10 cellular contexts compared by ENCODE assay signal in the genomic region with DNA sequence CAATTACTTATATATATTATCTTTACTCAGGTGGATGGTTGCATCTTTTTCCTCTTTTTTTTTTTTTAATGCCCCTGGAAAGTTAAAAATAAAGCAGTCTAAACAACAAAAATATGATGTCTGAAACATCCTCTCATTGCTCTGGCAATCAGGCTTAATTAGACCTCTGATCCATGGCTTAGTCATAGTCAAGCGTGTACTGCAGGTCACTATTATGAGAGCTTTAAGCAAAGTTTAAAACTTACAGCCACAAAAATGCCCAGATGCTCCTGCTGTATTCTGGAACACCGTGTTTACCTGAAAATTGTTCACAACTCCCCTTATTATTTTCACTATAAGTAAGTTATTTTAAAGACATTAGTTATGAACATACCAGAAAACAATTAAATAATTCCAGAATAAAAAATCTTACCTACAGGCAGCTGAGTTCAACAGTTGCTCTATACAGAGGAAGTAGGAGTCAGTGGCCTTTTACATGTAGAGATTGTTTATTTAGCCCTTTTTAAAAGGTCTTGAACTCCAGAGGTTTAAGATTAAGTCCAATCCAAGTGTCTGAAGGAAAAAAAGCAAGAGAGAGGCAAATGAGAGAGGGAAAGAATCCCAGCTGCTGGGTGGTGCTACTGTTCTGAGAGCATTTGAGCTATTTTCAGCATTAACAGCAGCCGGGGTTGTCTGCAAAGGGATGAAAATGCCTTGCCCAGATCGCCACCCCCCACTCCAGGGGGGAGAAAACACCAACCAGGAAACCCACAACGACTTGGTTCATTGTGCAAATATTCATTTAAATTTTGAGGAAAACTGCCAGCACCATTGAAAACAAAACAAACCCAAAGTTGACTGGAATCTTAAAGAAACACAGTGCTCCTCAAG. TPM values are rescaled to one million over a fixed set of nuclear protein-coding genes. Genes with fewer than 3 reads are reported as not detected.
DNase-seq lines count a peak whose midpoint lies in the region; ATAC-seq lines count a peak whose summit lies in the region.
"Had no signal": no experiment of that assay in that cellular context is flagged by ENCODE, and none has a peak within 500 bp of the region (broad histone marks: within the 10 kb centered on the region; RNA-seq: fewer than 3 reads in every experiment).

No MANE protein-coding gene starts in this region.

- H3K27ac ChIP-seq in subcutaneous abdominal adipose tissue (ENCODE audit: low read depth, low read length), result peak overlapping the region; percentile 38

- H3K4me1 ChIP-seq in subcutaneous abdominal adipose tissue (ENCODE audit: control insufficient read depth in 5 of 5, insufficient read depth in 5 of 5, low read length in 5 of 5), result peaks cover 0 to 16% (median 0%) of the 10 kb centered on the region in 5 donors

- no peak overlapping the region for H3K4me3 Mint-ChIP-seq in natural killer cell treated with Interleukin-12 subunit alpha and Interleukin-12 subunit beta and Interleukin-15 and Interleukin-18, amount 100 ng/mL, for 72 hours
- H3K4me3 Mint-ChIP-seq: activated naive CD8-positive, alpha-beta T cell had no signal

- peaks cover 3% of the 10 kb centered on the region for H3K9me3 Mint-ChIP-seq in natural killer cell treated with Interleukin-12 subunit alpha and Interleukin-12 subunit beta and Interleukin-15 and Interleukin-18, amount 100 ng/mL, for 72 hours

- no peaks in the 10 kb centered on the region for H3K36me3 Mint-ChIP-seq in natural killer cell treated with Interleukin-12 subunit alpha and Interleukin-12 subunit beta and Interleukin-15 and Interleukin-18, amount 100 ng/mL, for 72 hours

- no peak overlapping the region for H3K27ac Mint-ChIP-seq in natural killer cell treated with Interleukin-12 subunit alpha and Interleukin-12 subunit beta and Interleukin-15 and Interleukin-18, amount 100 ng/mL, for 72 hours
- H3K27ac Mint-ChIP-seq: activated naive CD8-positive, alpha-beta T cell had no signal

- no peak for ATAC-seq in natural killer cell treated with Interleukin-12 subunit alpha and Interleukin-12 subunit beta and Interleukin-15 and Interleukin-18, amount 100 ng/mL, for 72 hours

- H3K27me3 ChIP-seq in subcutaneous abdominal adipose tissue (ENCODE audit: control insufficient read depth in 5 of 5, insufficient read depth in 4 of 5, low read length in 5 of 5), result peaks cover 0 to 6% (median 0%) of the 10 kb centered on the region in 5 donors

- H3K9me3 ChIP-seq in subcutaneous abdominal adipose tissue (ENCODE audit: control insufficient read depth in 5 of 5, low read length in 5 of 5), result no peaks in the 10 kb centered on the region

- no peaks in the 10 kb centered on the region for H3K36me3 ChIP-seq in subcutaneous abdominal adipose tissue (ENCODE audit: control insufficient read depth in 5 of 5, insufficient read depth in 5 of 5, low read length in 5 of 5)

- peaks cover 9 to 20% of the 10 kb centered on the region in 2 donors for H3K27me3 Mint-ChIP-seq in natural killer cell treated with Interleukin-12 subunit alpha and Interleukin-12 subunit beta and Interleukin-15 and Interleukin-18, amount 100 ng/mL, for 72 hours

- H3K9ac ChIP-seq in subcutaneous abdominal adipose tissue (ENCODE audit: low read length in 5 of 5), result peak overlapping the region in 3 of 5 donors; percentile 1 to 71 (median 60)

- no peaks in the 10 kb centered on the region for H3K4me1 Mint-ChIP-seq in natural killer cell treated with Interleukin-12 subunit alpha and Interleukin-12 subunit beta and Interleukin-15 and Interleukin-18, amount 100 ng/mL, for 72 hours (ENCODE audit: low read depth in 2 of 2)

- H3K4me3 ChIP-seq in subcutaneous abdominal adipose tissue (ENCODE audit: low read depth in 1 of 5, low read length in 5 of 5), result peak overlapping the region in 4 of 5 donors; percentile 48 to 67 (median 59)

- DNase-seq in HT1080 (ENCODE audit: low read depth) (peak; percentile 92), dedifferentiated amniotic fluid mesenchymal stem cell (ENCODE audit: extremely low spot score) (peak; percentile 80), left kidney (ENCODE audit: low read depth, low spot score) (peak; percentile 43), GF-D8 (lab: John Stamatoyannopoulos, UW) (no peak), GDM1 (lab: John Stamatoyannopoulos, UW) (no peak), T-helper 9 cell (no peak)
- DNase-seq in natural killer cell treated with Interleukin-12 subunit alpha and Interleukin-12 subunit beta and Interleukin-15 and Interleukin-18, amount 100 ng/mL, for 72 hours (ENCODE audit: low spot score), result no peak
- DNase-seq: stimulated activated CD4-positive, alpha-beta T cell treated with anti-CD3 and anti-CD28 coated beads, Interleukin-4, amount 100 ng/mL, for 4 hours had no signal

RNA-seq across cellular contexts. Expression of a gene that starts 36.9 kb away (rescaled TPM):
- total RNA-seq in HT1080 (2014; rRNA removed; shearing (Covaris generic)), result 9.3 and 14.6 TPM in 2 replicates
- 30.9 and 36.6 TPM in 2 replicates for polyA plus RNA-seq in HT1080 (2015; cell fraction: cytosol; rRNA removed)
- polyA plus RNA-seq in HT1080 (2015; cell fraction: nucleus; rRNA removed), result 74.0 and 79.3 TPM in 2 replicates
- not detected for total RNA-seq in natural killer cell treated with Interleukin-12 subunit alpha and Interleukin-12 subunit beta and Interleukin-15 and Interleukin-18, amount 100 ng/mL, for 72 hours

Comparison
In these comparisons a context has a peak if more than half of its experiments do, and no peak if none do; other contexts are left out.
1. DNase-seq: peak in HT1080 (single experiment), dedifferentiated amniotic fluid mesenchymal stem cell (single experiment) and left kidney (single experiment); none in GF-D8 (single experiment), GDM1 (single experiment), natural killer cell treated with Interleukin-12 subunit alpha and Interleukin-12 subunit beta and Interleukin-15 and Interleukin-18, amount 100 ng/mL, for 72 hours (single experiment) and T-helper 9 cell (single experiment).
2. RNA of a gene that starts 36.9 kb away (total RNA-seq): 9.3 to 14.6 TPM in HT1080; not detected in natural killer cell treated with Interleukin-12 subunit alpha and Interleukin-12 subunit beta and Interleukin-15 and Interleukin-18, amount 100 ng/mL, for 72 hours; every median in the first group is over 10 times any median in the second.